Comparison of ENCODE assay signal across 15 cellular contexts in the genomic region with DNA sequence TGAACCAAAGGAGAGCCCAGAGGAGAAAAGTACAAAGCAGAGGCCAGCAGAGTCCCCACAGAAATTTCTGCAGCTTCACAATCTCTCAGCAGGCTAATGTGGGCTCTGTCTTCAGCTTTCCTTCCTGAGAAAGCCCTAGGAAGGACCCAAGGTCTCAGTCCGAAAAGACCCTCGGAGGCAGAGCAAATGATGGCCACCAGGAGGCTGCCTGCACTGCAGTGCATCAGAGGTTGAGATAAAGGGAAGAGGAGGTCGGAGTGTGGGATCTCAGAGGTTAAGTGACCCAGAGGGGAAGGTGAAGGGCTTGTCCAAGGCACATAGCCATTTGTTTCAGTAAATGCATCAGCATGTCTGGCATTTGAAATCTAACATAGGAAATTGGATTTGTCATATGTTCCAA.
DNase-seq lines count a peak whose midpoint lies in the region; ATAC-seq and TF ChIP-seq lines count a peak whose summit lies in the region.
"Had no signal": no experiment of that assay in that cellular context is flagged by ENCODE, and none has a peak within 500 bp of the region (broad histone marks: within the 10 kb centered on the region; RNA-seq: fewer than 3 reads in every experiment).

No MANE protein-coding gene starts in this region.

- H3K4me1 ChIP-seq in OCI-LY1 (ENCODE audit: insufficient read depth, low read length, severe bottlenecking): no peaks in the 10 kb centered on the region
- H3K4me1 ChIP-seq: BLaER1 treated with 17β-estradiol and CSF1 and Interleukin-3, amounts not matched to agents 10 nM and 100 nM had no signal

- no peaks in the 10 kb centered on the region for H3K9me2 ChIP-seq in OCI-LY1 (ENCODE audit: low read depth, low read length)

- H3K79me2 ChIP-seq in OCI-LY1 (ENCODE audit: insufficient read depth, low read length): no peaks in the 10 kb centered on the region

- H3K4me3 ChIP-seq in OCI-LY1 (ENCODE audit: low read depth, low read length, poor library complexity, severe bottlenecking) (no peak overlapping the region), retinal pigment epithelial cell (ENCODE audit: low read length) (no peak overlapping the region)
- H3K4me3 ChIP-seq: BLaER1 treated with 17β-estradiol and CSF1 and Interleukin-3, amounts not matched to agents 10 nM and 100 nM had no signal

- no peak overlapping the region for H3K27ac Mint-ChIP-seq in endothelial cell (ENCODE audit: unreplicated experiment)
- H3K27ac Mint-ChIP-seq in activated CD4-positive, alpha-beta memory T cell treated with anti-CD3 and anti-CD28 coated beads, Interleukin-2, amount 10 ng/mL, durations not matched to agents 7 days and 5 days: no peak overlapping the region

- H3K4me2 ChIP-seq in OCI-LY1 (ENCODE audit: low read length): no peak overlapping the region
- H3K4me2 ChIP-seq: BLaER1 treated with 17β-estradiol and CSF1 and Interleukin-3, amounts not matched to agents 10 nM and 100 nM had no signal

- no peaks in the 10 kb centered on the region for H4K20me1 ChIP-seq in OCI-LY1 (ENCODE audit: insufficient read depth, low read length)
- H4K20me1 ChIP-seq: BLaER1 treated with 17β-estradiol and CSF1 and Interleukin-3, amounts not matched to agents 10 nM and 100 nM had no signal

- ATAC-seq in HG03139 (IDR thresholded peaks at IDR 0.05; ENCODE audit: unreplicated experiment): no peak

- no peak overlapping the region for H3K9ac ChIP-seq in OCI-LY1 (ENCODE audit: low read length)
- H3K9ac ChIP-seq: BLaER1 treated with 17β-estradiol and CSF1 and Interleukin-3, amounts not matched to agents 10 nM and 100 nM had no signal

- TF ChIP-seq CTCF in GM12873 (IDR thresholded peaks at IDR 0.05; ENCODE audit: insufficient read depth, low read depth, low read length, missing control alignments) (peak; percentile 2), OCI-LY1 (IDR thresholded peaks at IDR 0.05; ENCODE audit: low read length) (peak; percentile 27; the same call in 1 of the 2 replicates), endothelial cell (IDR thresholded peaks at IDR 0.05; ENCODE audit: unreplicated experiment) (peak; percentile 43), retinal pigment epithelial cell (conservative IDR thresholded peaks at IDR 0.05; ENCODE audit: low read depth, low read length) (peak; percentile 7)

- CTCF ChIA-PET in activated CD4-positive, alpha-beta memory T cell treated with anti-CD3 and anti-CD28 coated beads, Interleukin-2, amount 10 ng/mL, durations not matched to agents 7 days and 5 days (lab: Charles Lee): no interaction called here

- H3K9me3 ChIP-seq in OCI-LY1 (ENCODE audit: low read length): no peaks in the 10 kb centered on the region
- H3K9me3 ChIP-seq: BLaER1 treated with 17β-estradiol and CSF1 and Interleukin-3, amounts not matched to agents 10 nM and 100 nM had no signal

- no peaks in the 10 kb centered on the region for H3K36me3 ChIP-seq in OCI-LY1 (ENCODE audit: insufficient read depth, low read length)
- H3K36me3 ChIP-seq: BLaER1 treated with 17β-estradiol and CSF1 and Interleukin-3, amounts not matched to agents 10 nM and 100 nM had no signal

- H3F3A ChIP-seq in OCI-LY1 (ENCODE audit: insufficient read depth, low read length): no peaks in the 10 kb centered on the region

- H3K4me3 Mint-ChIP-seq in endothelial cell (ENCODE audit: unreplicated experiment): no peak overlapping the region
- no peak overlapping the region for H3K4me3 Mint-ChIP-seq in activated CD4-positive, alpha-beta memory T cell treated with anti-CD3 and anti-CD28 coated beads, Interleukin-2, amount 10 ng/mL, durations not matched to agents 7 days and 5 days

- H3K9me3 Mint-ChIP-seq in endothelial cell (ENCODE audit: unreplicated experiment): no peaks in the 10 kb centered on the region
- H3K9me3 Mint-ChIP-seq in activated CD4-positive, alpha-beta memory T cell treated with anti-CD3 and anti-CD28 coated beads, Interleukin-2, amount 10 ng/mL, durations not matched to agents 7 days and 5 days: no peaks in the 10 kb centered on the region

- no peaks in the 10 kb centered on the region for H3K27me3 ChIP-seq in OCI-LY1 (ENCODE audit: insufficient read depth, low read length)
- H3K27me3 ChIP-seq: BLaER1 treated with 17β-estradiol and CSF1 and Interleukin-3, amounts not matched to agents 10 nM and 100 nM had no signal

- no peak overlapping the region for H3K27ac ChIP-seq in OCI-LY1 (ENCODE audit: low read depth, low read length, poor library complexity, severe bottlenecking)
- H3K27ac ChIP-seq: BLaER1 treated with 17β-estradiol and CSF1 and Interleukin-3, amounts not matched to agents 10 nM and 100 nM had no signal

- POLR2A ChIA-PET in activated CD4-positive, alpha-beta memory T cell treated with anti-CD3 and anti-CD28 coated beads, Interleukin-2, amount 10 ng/mL, durations not matched to agents 7 days and 5 days (lab: Charles Lee): no interaction called here

- DNase-seq in endothelial cell (ENCODE audit: low spot score) (no peak), retinal pigment epithelial cell (ENCODE audit: low read depth) (no peak), midbrain (lab: John Stamatoyannopoulos, UW) (no peak)
- DNase-seq in activated CD4-positive, alpha-beta memory T cell treated with anti-CD3 and anti-CD28 coated beads, Interleukin-2, amount 10 ng/mL, durations not matched to agents 7 days and 5 days: no peak
- DNase-seq: HCEC 1CT, KBM-7, NCI-H1105, NCI-H187 treated with DMSO at 0.1 percent for 48 hours, NCI-H2171, NCI-H774, SIG-M5 had no signal

- H3K36me3 Mint-ChIP-seq in endothelial cell (ENCODE audit: low read depth, unreplicated experiment): no peaks in the 10 kb centered on the region
- no peaks in the 10 kb centered on the region for H3K36me3 Mint-ChIP-seq in activated CD4-positive, alpha-beta memory T cell treated with anti-CD3 and anti-CD28 coated beads, Interleukin-2, amount 10 ng/mL, durations not matched to agents 7 days and 5 days (ENCODE audit: low read depth)

- no peaks in the 10 kb centered on the region for H3K27me3 Mint-ChIP-seq in endothelial cell (ENCODE audit: unreplicated experiment)
- H3K27me3 Mint-ChIP-seq in activated CD4-positive, alpha-beta memory T cell treated with anti-CD3 and anti-CD28 coated beads, Interleukin-2, amount 10 ng/mL, durations not matched to agents 7 days and 5 days: no peaks in the 10 kb centered on the region

- no peaks in the 10 kb centered on the region for H3K4me1 Mint-ChIP-seq in endothelial cell (ENCODE audit: unreplicated experiment)
- H3K4me1 Mint-ChIP-seq in activated CD4-positive, alpha-beta memory T cell treated with anti-CD3 and anti-CD28 coated beads, Interleukin-2, amount 10 ng/mL, durations not matched to agents 7 days and 5 days: no peaks in the 10 kb centered on the region

- H2AFZ ChIP-seq in OCI-LY1 (ENCODE audit: low read length): no peak overlapping the region
